In the genomic region with DNA sequence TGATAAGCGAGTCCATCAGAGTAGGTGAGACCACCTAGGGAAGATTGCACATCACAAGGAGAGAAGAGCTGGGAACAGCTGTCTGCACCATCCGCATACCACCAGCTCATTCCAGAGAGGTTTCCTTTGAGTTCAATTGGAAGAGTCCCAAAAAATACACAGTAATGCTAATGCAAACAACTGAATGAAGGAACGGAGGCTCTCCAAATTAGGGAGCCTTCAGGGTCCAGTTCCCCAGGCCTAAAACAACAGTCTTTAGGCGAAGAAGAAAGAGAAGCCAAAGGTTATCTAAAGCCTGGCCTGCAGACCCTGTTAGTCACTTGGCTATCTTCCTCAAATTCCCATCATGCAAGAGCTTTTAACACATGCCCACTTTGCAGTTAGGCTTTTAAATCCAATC, we compare ENCODE assay signal across 20 cellular contexts.
DNase-seq lines count a peak whose midpoint lies in the region; TF ChIP-seq lines count a peak whose summit lies in the region.
"Had no signal": no experiment of that assay in that cellular context is flagged by ENCODE, and none has a peak within 500 bp of the region (broad histone marks: within the 10 kb centered on the region; RNA-seq: fewer than 3 reads in every experiment).

No MANE protein-coding gene starts in this region.

- no peak for TF ChIP-seq POLR2A in spleen (IDR thresholded peaks at IDR 0.05)

- no peak overlapping the region for H3K4me2 ChIP-seq in fibroblast of lung (ENCODE audit: extremely low read depth, insufficient read depth, low read length)
- H3K4me2 ChIP-seq: KMS-11, SK-N-SH had no signal

- H3K27me3 ChIP-seq in SJCRH30 (no peaks in the 10 kb centered on the region), fibroblast of lung (ENCODE audit: control insufficient read depth, insufficient read depth, low read length) (no peaks in the 10 kb centered on the region), spleen (replicated peaks in 1 of 7) (no peaks in the 10 kb centered on the region)

- H3K4me3 ChIP-seq in SJCRH30 (no peak overlapping the region), fibroblast of lung (replicated peaks in 1 of 4; ENCODE audit: control extremely low read depth in 1 of 4, insufficient read depth in 1 of 4, low read depth in 3 of 4, low read length in 4 of 4) (no peak overlapping the region), spleen (no peak overlapping the region)

- H4K20me1 ChIP-seq in fibroblast of lung (ENCODE audit: control insufficient read depth, extremely low read depth, insufficient read depth, low read length): no peaks in the 10 kb centered on the region

- no peaks in the 10 kb centered on the region for H3K79me2 ChIP-seq in fibroblast of lung (ENCODE audit: control insufficient read depth, insufficient read depth, low read length)

- H2AFZ ChIP-seq in fibroblast of lung (ENCODE audit: low read length): no peak overlapping the region

- H3K36me3 ChIP-seq in SJCRH30 (peaks cover 4% of the 10 kb centered on the region; the same call in 1 of the 2 replicates), fibroblast of lung (ENCODE audit: control insufficient read depth, insufficient read depth, low read length) (no peaks in the 10 kb centered on the region), spleen (peaks cover 0 to 8% (median 0%) of the 10 kb centered on the region in 6 donors)

- peak overlapping the region; percentile 29 for H3K27ac Mint-ChIP-seq in progenitor cell of endocrine pancreas
- H3K27ac Mint-ChIP-seq: activated T-cell treated with anti-CD3 and anti-CD28 coated beads, Interleukin-2, amount 50 U/mL, for 24 hours; dendritic cell treated with granulocyte-macrophage colony-stimulating factor and Interleukin-4, amounts not matched to agents 40 ng/mL and 50 ng/mL, for 4 days; naive thymus-derived CD4-positive, alpha-beta T cell had no signal

- peaks cover 15% of the 10 kb centered on the region for H3K4me1 Mint-ChIP-seq in progenitor cell of endocrine pancreas (ENCODE audit: low read depth)
- H3K4me1 Mint-ChIP-seq: naive thymus-derived CD4-positive, alpha-beta T cell had no signal

- no peak overlapping the region for H3K4me3 Mint-ChIP-seq in progenitor cell of endocrine pancreas (ENCODE audit: low read depth)
- H3K4me3 Mint-ChIP-seq: activated T-cell treated with anti-CD3 and anti-CD28 coated beads, Interleukin-2, amount 50 U/mL, for 24 hours; dendritic cell treated with granulocyte-macrophage colony-stimulating factor and Interleukin-4, amounts not matched to agents 40 ng/mL and 50 ng/mL, for 4 days; naive thymus-derived CD4-positive, alpha-beta T cell had no signal

- no peaks in the 10 kb centered on the region for H3K9me3 ChIP-seq in SJCRH30 (replicated peaks)
- no peaks in the 10 kb centered on the region for H3K9me3 ChIP-seq in fibroblast of lung (ENCODE audit: control insufficient read depth, insufficient read depth, low read depth, low read length)
- no peaks in the 10 kb centered on the region for H3K9me3 ChIP-seq in spleen
- H3K9me3 ChIP-seq: SK-N-SH had no signal

- intact Hi-C loops in spleen (cut with DNase I; ENCODE audit: low total_unique reads): loop anchor here (10.0 kb wide), 1 partner anchor 269 kb away; no protein-coding TSS in a partner anchor

- no peaks in the 10 kb centered on the region for H3K27me3 Mint-ChIP-seq in progenitor cell of endocrine pancreas
- H3K27me3 Mint-ChIP-seq: activated T-cell treated with anti-CD3 and anti-CD28 coated beads, Interleukin-2, amount 50 U/mL, for 24 hours; dendritic cell treated with granulocyte-macrophage colony-stimulating factor and Interleukin-4, amounts not matched to agents 40 ng/mL and 50 ng/mL, for 4 days; naive thymus-derived CD4-positive, alpha-beta T cell had no signal

- no peak for TF ChIP-seq CTCF in fibroblast of lung (conservative IDR thresholded peaks at IDR 0.05 in 1 of 2, IDR thresholded peaks at IDR 0.05 in 1 of 2; ENCODE audit: low read depth in 1 of 2, low read length in 2 of 2)
- TF ChIP-seq CTCF in progenitor cell of endocrine pancreas (IDR thresholded peaks at IDR 0.05; ENCODE audit: unreplicated experiment): no peak
- no peak for TF ChIP-seq CTCF in spleen (IDR thresholded peaks at IDR 0.05 in 8 of 11, conservative IDR thresholded peaks at IDR 0.05 in 3 of 11)

- H3K9me3 Mint-ChIP-seq in progenitor cell of endocrine pancreas (ENCODE audit: low read depth): no peaks in the 10 kb centered on the region
- H3K9me3 Mint-ChIP-seq: activated T-cell treated with anti-CD3 and anti-CD28 coated beads, Interleukin-2, amount 50 U/mL, for 24 hours; dendritic cell treated with granulocyte-macrophage colony-stimulating factor and Interleukin-4, amounts not matched to agents 40 ng/mL and 50 ng/mL, for 4 days had no signal

- no peak overlapping the region for H3K9ac ChIP-seq in fibroblast of lung (ENCODE audit: insufficient read depth, low read length)
- H3K9ac ChIP-seq: KMS-11, SK-N-SH had no signal

- peaks cover 42% of the 10 kb centered on the region for H3K36me3 Mint-ChIP-seq in progenitor cell of endocrine pancreas (ENCODE audit: insufficient read depth)
- H3K36me3 Mint-ChIP-seq: naive thymus-derived CD4-positive, alpha-beta T cell had no signal

- peak overlapping the region; percentile 19 for H3K27ac ChIP-seq in SJCRH30
- no peak overlapping the region for H3K27ac ChIP-seq in fibroblast of lung (ENCODE audit: insufficient read depth, low read length)
- peak overlapping the region in 1 of 8 donors; percentile 20 for H3K27ac ChIP-seq in spleen
- H3K27ac ChIP-seq: C4-2B, KMS-11, RWPE1 had no signal

- peak; percentile 40 for DNase-seq in HCEC 1CT
- peak; percentile 58 to 83 for DNase-seq in SJCRH30
- DNase-seq in fibroblast of lung (ENCODE audit: low read depth in 2 of 2): peak; percentile 59 to 68
- DNase-seq in progenitor cell of endocrine pancreas (ENCODE audit: low spot score, unreplicated experiment): no peak
- DNase-seq in spleen: no peak
- no peak for DNase-seq in cerebellar nuclear complex (lab: John Stamatoyannopoulos, UW)
- no peak for DNase-seq in DMS79 treated with DMSO at 0.1 percent for 48 hours (lab: John Stamatoyannopoulos, UW)
- DNase-seq: activated CD4-positive, alpha-beta T cell treated with anti-CD3 and anti-CD28 coated beads for 4 hours; activated T-cell treated with anti-CD3 and anti-CD28 coated beads, Interleukin-2, amount 50 U/mL, for 24 hours; Calu3; naive thymus-derived CD4-positive, alpha-beta T cell; NCI-H146; SK-N-SH; stimulated activated CD4-positive, alpha-beta T cell treated with anti-CD3 and anti-CD28 coated beads, Interleukin-12 subunit alpha, Interleukin-12 subunit beta, amount 100 ng/mL, for 4 hours; stimulated activated naive CD8-positive, alpha-beta T cell treated with anti-CD3 and anti-CD28 coated beads, Interleukin-15, Interleukin-2, amounts not matched to agents 100 U/mL and 50 U/mL, for 24 hours; T-helper 2 cell had no signal

- 72 to 75% (median 74%) methylated on average over 4 of the region's 4 CpGs for WGBS in spleen, 5 donors

- H3K4me1 ChIP-seq in SJCRH30: peaks cover 30% of the 10 kb centered on the region
- H3K4me1 ChIP-seq in fibroblast of lung (ENCODE audit: control insufficient read depth, extremely low read depth, insufficient read depth, low read length): peaks cover 2% of the 10 kb centered on the region
- peaks cover 0 to 14% (median 5%) of the 10 kb centered on the region in 6 donors for H3K4me1 ChIP-seq in spleen

Comparison
In these comparisons a context has a peak if more than half of its experiments do, and no peak if none do; other contexts are left out.
1. DNase-seq: peak in HCEC 1CT (single experiment), SJCRH30 (2 of 2) and fibroblast of lung (2 of 2); none in progenitor cell of endocrine pancreas (single experiment), spleen (single experiment), cerebellar nuclear complex (0 of 2) and DMS79 treated with DMSO at 0.1 percent for 48 hours (single experiment).